In genomic region chr12:104994301-104994700, GRCh38 we compare ENCODE assay signal across 22 cellular contexts.
"Had no signal": no experiment of that assay in that cellular context is flagged by ENCODE, and none has a peak within 500 bp of the region (broad histone marks: within the 10 kb centered on the region; RNA-seq: fewer than 3 reads in every experiment).

No MANE protein-coding gene starts in this region.

- H3K4me3 ChIP-seq: MG63 had no signal

- H3K9me3 ChIP-seq: MG63, SK-N-SH had no signal

- H3K4me2 ChIP-seq: SK-N-SH had no signal

- H3K9ac ChIP-seq: SK-N-SH had no signal

- DNase-seq: IMR-90, Karpas-422, KG1, MG63, NCI-H1092 treated with DMSO at 0.1 percent for 48 hours, NCI-H1436, NCI-H187, NCI-H2029, NCI-H2081 treated with DMSO at 0.1 percent for 48 hours, NCI-H2171, NCI-H226, NCI-H446, NCI-H510A, NCI-H524 treated with DMSO at 0.1 percent for 48 hours, NCI-H69, NCI-H774, Right ventricle myocardium superior, RPMI8226, SIG-M5, SK-N-SH had no signal

- FAIRE-seq: RCC 7860 had no signal

- H3K27me3 ChIP-seq: MG63 had no signal

- H3K27ac ChIP-seq: HL-60 had no signal
